34 cellular contexts compared by ENCODE assay signal in the genomic region with DNA sequence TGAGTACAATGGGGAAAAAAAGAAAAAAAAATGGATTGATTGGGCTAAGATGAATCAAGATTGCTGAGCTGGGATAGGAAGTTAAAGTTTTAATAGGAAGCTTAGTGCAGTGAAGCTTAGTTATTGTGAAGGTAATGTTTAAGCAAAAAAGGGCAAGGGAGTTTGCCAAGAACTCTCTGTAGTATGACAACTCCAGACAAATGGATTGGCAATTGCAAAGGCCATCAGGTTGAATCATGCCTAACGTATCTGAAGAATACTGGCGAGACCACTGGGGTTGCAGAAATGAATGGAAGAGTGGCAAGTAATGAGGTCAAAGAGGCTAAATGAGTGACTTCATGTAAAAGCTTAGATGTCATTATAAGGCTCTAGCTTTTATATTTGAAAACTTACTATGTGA.
"Had no signal": no experiment of that assay in that cellular context is flagged by ENCODE, and none has a peak within 500 bp of the region (broad histone marks: within the 10 kb centered on the region; RNA-seq: fewer than 3 reads in every experiment).

No MANE protein-coding gene starts in this region.

- DNase-seq: activated B cell treated with CpG ODN at 0.5 μM for 24 hours; activated CD4-positive, alpha-beta memory T cell treated with anti-CD3 and anti-CD28 coated beads for 36 hours; activated CD4-positive, alpha-beta T cell treated with anti-CD3 and anti-CD28 coated beads for 4 hours; activated CD4-positive, alpha-beta T cell treated with anti-CD3 and anti-CD28 coated beads, Interleukin-2, amount 10 ng/mL, durations not matched to agents 24 days and 14 days; activated CD4-positive, alpha-beta T cell treated with anti-CD3 and anti-CD28 coated beads, Interleukin-2, amount 50 U/mL, for 1 hour; activated CD4-positive, alpha-beta T cell treated with anti-CD3 and anti-CD28 coated beads, Interleukin-2, amount 50 U/mL, for 4 hours; activated CD4-positive, CD25-positive, alpha-beta regulatory T cell treated with anti-CD3 and anti-CD28 coated beads, Interleukin-2, amount 50 U/mL, for 72 hours; activated CD8-positive, alpha-beta memory T cell treated with anti-CD3 and anti-CD28 coated beads, Interleukin-2, amount 50 U/mL, for 4 hours; activated CD8-positive, alpha-beta T cell treated with anti-CD3 and anti-CD28 coated beads for 36 hours; activated effector memory CD4-positive, alpha-beta T cell treated with anti-CD3 and anti-CD28 coated beads, Interleukin-2, amount 50 U/mL, for 16 hours; activated gamma-delta T cell treated with Interleukin-2 at 50 U/mL for 16 hours; activated naive CD4-positive, alpha-beta T cell; activated naive CD4-positive, alpha-beta T cell treated with anti-CD3 and anti-CD28 coated beads for 36 hours; activated naive CD4-positive, alpha-beta T cell treated with anti-CD3 and anti-CD28 coated beads, Interleukin-2, amount 50 U/mL, for 16 hours; activated naive CD8-positive, alpha-beta T cell treated with anti-CD3 and anti-CD28 coated beads for 36 hours; activated T-cell treated with anti-CD3 and anti-CD28 coated beads for 4 hours; activated T-cell treated with anti-CD3 and anti-CD28 coated beads, Interleukin-2, amount 50 U/mL, for 1 hour; activated T-cell treated with anti-CD3 and anti-CD28 coated beads, Interleukin-2, amount 50 U/mL, for 4 hours; activated T-cell treated with anti-CD3 and anti-CD28 coated beads, Interleukin-2, amount 50 U/mL, for 72 hours; adrenal gland; amniotic stem cell; aorta; cerebellar nuclear complex; T-helper 1 cell; T-helper 2 cell; T-helper 9 cell had no signal

- H3K27ac Mint-ChIP-seq: activated B cell treated with CpG ODN at 0.5 μM for 24 hours; activated CD4-positive, alpha-beta memory T cell treated with anti-CD3 and anti-CD28 coated beads for 36 hours; activated CD4-positive, alpha-beta T cell treated with anti-CD3 and anti-CD28 coated beads, Interleukin-2, amount 10 ng/mL, durations not matched to agents 24 days and 14 days; activated CD8-positive, alpha-beta T cell treated with anti-CD3 and anti-CD28 coated beads for 36 hours; activated naive CD4-positive, alpha-beta T cell treated with anti-CD3 and anti-CD28 coated beads for 36 hours; activated naive CD4-positive, alpha-beta T cell treated with anti-CD3 and anti-CD28 coated beads, Interleukin-2, amount 50 U/mL, for 72 hours; activated naive CD8-positive, alpha-beta T cell treated with anti-CD3 and anti-CD28 coated beads for 36 hours; activated T-cell treated with anti-CD3 and anti-CD28 coated beads, Interleukin-2, amount 50 U/mL, for 72 hours; activated T-helper 1 cell treated with anti-CD3 and anti-CD28 coated beads, Interleukin-12 subunit alpha, Interleukin-12 subunit beta, Interleukin-2, Interleukin-4 antibody, amounts not matched to agents 30 ng/mL and 10 ng/mL and 1 ng/mL, durations not matched to agents 14 hours and 24 hours and 36 hours; activated T-helper 17 cell treated with anti-CD3 and anti-CD28 coated beads, Interleukin-2, amount 50 U/mL, for 72 hours; brain; T-helper 1 cell treated with Interleukin-12 subunit alpha and Interleukin-12 subunit beta and Interleukin-4 antibody, amounts not matched to agents 30 μg/mL and 1 μg/mL, for 36 hours; T-helper 2 cell treated with Interferon-gamma antibody and Interleukin-4, amounts not matched to agents 5 μg/mL and 100 μg/mL, for 36 hours had no signal

- H3K4me3 ChIP-seq: adrenal gland, cardiac muscle cell had no signal

- H3K27me3 Mint-ChIP-seq: activated B cell treated with CpG ODN at 0.5 μM for 24 hours; activated CD4-positive, alpha-beta memory T cell treated with anti-CD3 and anti-CD28 coated beads for 36 hours; activated CD4-positive, alpha-beta T cell treated with anti-CD3 and anti-CD28 coated beads, Interleukin-2, amount 10 ng/mL, durations not matched to agents 24 days and 14 days; activated CD8-positive, alpha-beta T cell treated with anti-CD3 and anti-CD28 coated beads for 36 hours; activated naive CD8-positive, alpha-beta T cell treated with anti-CD3 and anti-CD28 coated beads for 36 hours; activated T-helper 17 cell treated with anti-CD3 and anti-CD28 coated beads, Interleukin-2, amount 50 U/mL, for 72 hours; brain; central memory CD8-positive, alpha-beta T cell had no signal

- H3K36me3 Mint-ChIP-seq: activated CD4-positive, alpha-beta memory T cell treated with anti-CD3 and anti-CD28 coated beads for 36 hours; activated naive CD8-positive, alpha-beta T cell treated with anti-CD3 and anti-CD28 coated beads for 36 hours; brain had no signal

- H3K4me1 Mint-ChIP-seq: activated B cell treated with CpG ODN at 0.5 μM for 24 hours; activated CD4-positive, alpha-beta T cell treated with anti-CD3 and anti-CD28 coated beads, Interleukin-2, amount 10 ng/mL, durations not matched to agents 24 days and 14 days; activated naive CD8-positive, alpha-beta T cell treated with anti-CD3 and anti-CD28 coated beads for 36 hours; activated T-helper 17 cell treated with anti-CD3 and anti-CD28 coated beads, Interleukin-2, amount 50 U/mL, for 72 hours; brain; central memory CD8-positive, alpha-beta T cell had no signal

- H3K4me3 Mint-ChIP-seq: activated B cell treated with CpG ODN at 0.5 μM for 24 hours; activated CD4-positive, alpha-beta memory T cell treated with anti-CD3 and anti-CD28 coated beads for 36 hours; activated CD4-positive, alpha-beta T cell treated with anti-CD3 and anti-CD28 coated beads, Interleukin-2, amount 10 ng/mL, durations not matched to agents 24 days and 14 days; activated CD8-positive, alpha-beta T cell treated with anti-CD3 and anti-CD28 coated beads for 36 hours; activated naive CD4-positive, alpha-beta T cell treated with anti-CD3 and anti-CD28 coated beads for 36 hours; activated naive CD8-positive, alpha-beta T cell treated with anti-CD3 and anti-CD28 coated beads for 36 hours; activated T-cell treated with anti-CD3 and anti-CD28 coated beads, Interleukin-2, amount 50 U/mL, for 4 hours; activated T-cell treated with anti-CD3 and anti-CD28 coated beads, Interleukin-2, amount 50 U/mL, for 72 hours; activated T-helper 1 cell treated with anti-CD3 and anti-CD28 coated beads, Interleukin-12 subunit alpha, Interleukin-12 subunit beta, Interleukin-2, Interleukin-4 antibody, amounts not matched to agents 30 ng/mL and 10 ng/mL and 1 ng/mL, durations not matched to agents 14 hours and 24 hours and 36 hours; activated T-helper 17 cell treated with anti-CD3 and anti-CD28 coated beads, Interleukin-2, amount 50 U/mL, for 72 hours; brain; central memory CD8-positive, alpha-beta T cell; T-helper 1 cell treated with Interleukin-12 subunit alpha and Interleukin-12 subunit beta and Interleukin-4 antibody, amounts not matched to agents 30 μg/mL and 1 μg/mL, for 36 hours; T-helper 2 cell treated with Interferon-gamma antibody and Interleukin-4, amounts not matched to agents 5 μg/mL and 100 μg/mL, for 36 hours had no signal

- H3K9me3 Mint-ChIP-seq: activated B cell treated with CpG ODN at 0.5 μM for 24 hours had no signal

- ATAC-seq: activated CD8-positive, alpha-beta T cell treated with anti-CD3 and anti-CD28 coated beads for 36 hours; activated naive CD4-positive, alpha-beta T cell treated with anti-CD3 and anti-CD28 coated beads, Interleukin-2, amount 50 U/mL, for 72 hours; activated T-cell treated with anti-CD3 and anti-CD28 coated beads, Interleukin-2, amount 50 U/mL, for 4 hours; activated T-cell treated with anti-CD3 and anti-CD28 coated beads, Interleukin-2, amount 50 U/mL, for 72 hours; activated T-helper 17 cell treated with anti-CD3 and anti-CD28 coated beads, Interleukin-2, amount 50 U/mL, for 72 hours had no signal
